ENCODE assay signal across 14 cellular contexts in the genomic region with DNA sequence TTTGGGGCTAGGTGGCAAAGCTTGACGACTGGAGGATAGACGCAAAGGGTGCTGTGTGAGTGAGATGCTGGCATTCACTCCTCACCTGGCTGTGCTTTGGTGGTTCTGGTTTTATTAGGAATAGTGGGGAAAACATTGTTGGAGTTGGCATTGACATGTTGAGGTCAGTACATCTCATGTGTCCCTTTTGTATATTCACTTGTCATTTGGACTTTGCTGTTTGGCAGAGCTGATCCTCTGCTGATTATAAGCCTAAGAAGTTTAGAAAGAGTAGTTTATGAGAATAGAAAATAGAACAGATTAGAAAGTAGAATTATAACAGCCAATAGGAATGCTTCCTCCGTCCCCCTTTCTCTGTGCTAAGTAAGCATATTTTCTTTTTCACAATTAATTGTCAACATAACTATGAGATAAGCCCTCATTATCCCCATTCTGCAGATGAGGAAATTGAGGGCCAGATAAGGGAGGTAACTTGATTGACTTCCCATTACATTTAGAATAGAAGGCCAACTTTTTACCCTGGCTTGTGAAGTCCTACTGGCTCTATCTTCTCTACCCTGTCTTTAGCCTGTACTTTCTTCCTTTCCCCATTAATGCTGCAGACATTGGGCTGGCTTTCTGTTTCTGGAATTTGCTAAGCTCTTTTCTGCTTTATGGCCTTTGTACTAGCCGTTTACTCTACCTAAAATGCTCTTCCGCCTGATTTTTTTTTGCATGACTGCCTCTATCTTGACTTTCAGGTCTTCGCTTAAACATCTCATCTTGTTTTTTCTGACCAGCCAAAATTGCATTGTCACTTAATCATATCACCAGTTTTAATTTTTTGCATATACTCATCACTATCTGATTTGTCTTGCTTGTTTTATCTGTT. TPM values are rescaled to one million over a fixed set of nuclear protein-coding genes. Genes with fewer than 3 reads are reported as not detected.
DNase-seq lines count a peak whose midpoint lies in the region; ATAC-seq and TF ChIP-seq lines count a peak whose summit lies in the region.
"Had no signal": no experiment of that assay in that cellular context is flagged by ENCODE, and none has a peak within 500 bp of the region (broad histone marks: within the 10 kb centered on the region; RNA-seq: fewer than 3 reads in every experiment).

No MANE protein-coding gene starts in this region.

- 65% methylated on average over 6 of the region's 6 CpGs for WGBS in liver
- WGBS in thyroid gland, 2 donors, result 64 to 68% methylated on average over 6 of the region's 6 CpGs

- H3K27ac ChIP-seq in VCaP, result peak overlapping the region; percentile 85
- H3K27ac ChIP-seq in liver (ENCODE audit: low read depth in 1 of 2, low read length in 2 of 2), result peak overlapping the region in 1 of 2 donors; percentile 26
- peak overlapping the region; percentile 59 to 84 (median 83) for H3K27ac ChIP-seq in thyroid gland

- H3K9ac ChIP-seq in liver (ENCODE audit: low read depth in 1 of 2, low read length in 2 of 2), result no peak overlapping the region

- CTCF ChIA-PET in activated CD8-positive, alpha-beta memory T cell treated with anti-CD3 and anti-CD28 coated beads, Interleukin-2, amount 10 ng/mL, durations not matched to agents 7 days and 5 days (lab: Charles Lee), result interaction anchor here (0.8 to 9.0 kb wide), 4 partner anchors 8 to 155 kb away, joined by 3 to 64 read pairs (median 17); a partner anchor contains a TSS

- no peak for TF ChIP-seq RAD21 in liver (IDR thresholded peaks at IDR 0.05)

- peaks cover 3 to 35% (median 9%) of the 10 kb centered on the region in 4 donors for H3K4me1 ChIP-seq in liver (ENCODE audit: control insufficient read depth in 4 of 4, insufficient read depth in 4 of 4, low read length in 3 of 4)
- H3K4me1 ChIP-seq in thyroid gland, result peaks cover 58 to 61% of the 10 kb centered on the region in 2 donors
- H3K4me1 ChIP-seq in mucosa of descending colon (ENCODE audit: low read depth), result peaks cover 14% of the 10 kb centered on the region

- H3K9me3 ChIP-seq in liver (ENCODE audit: control insufficient read depth in 4 of 4, low read length in 3 of 4) (no peaks in the 10 kb centered on the region), thyroid gland (no peaks in the 10 kb centered on the region), mucosa of descending colon (no peaks in the 10 kb centered on the region)

- no peak overlapping the region for H3K4me3 ChIP-seq in liver (ENCODE audit: low read depth in 1 of 3, low read length in 3 of 3)
- H3K4me3 ChIP-seq in thyroid gland (replicated peaks in 1 of 3), result no peak overlapping the region
- no peak overlapping the region for H3K4me3 ChIP-seq in mucosa of descending colon
- H3K4me3 ChIP-seq: skin epidermis had no signal

- no peak for TF ChIP-seq POLR2A in thyroid gland (IDR thresholded peaks at IDR 0.05)

- H3K27me3 Mint-ChIP-seq in activated CD8-positive, alpha-beta memory T cell treated with anti-CD3 and anti-CD28 coated beads, Interleukin-2, amount 10 ng/mL, durations not matched to agents 7 days and 5 days, result no peaks in the 10 kb centered on the region

- H3K36me3 ChIP-seq in liver (ENCODE audit: control insufficient read depth in 4 of 4, insufficient read depth in 3 of 4, low read depth in 1 of 4, low read length in 3 of 4) (no peaks in the 10 kb centered on the region), thyroid gland (no peaks in the 10 kb centered on the region), mucosa of descending colon (ENCODE audit: low read depth) (no peaks in the 10 kb centered on the region)

- peaks cover 48% of the 10 kb centered on the region for H3K36me3 Mint-ChIP-seq in activated CD8-positive, alpha-beta memory T cell treated with anti-CD3 and anti-CD28 coated beads, Interleukin-2, amount 10 ng/mL, durations not matched to agents 7 days and 5 days

- DNase-seq in activated CD8-positive, alpha-beta memory T cell treated with anti-CD3 and anti-CD28 coated beads, Interleukin-2, amount 10 ng/mL, durations not matched to agents 7 days and 5 days, result no peak
- no peak for DNase-seq in activated CD8-positive, alpha-beta memory T cell treated with anti-CD3 and anti-CD28 coated beads for 24 hours
- DNase-seq in thyroid gland, result no peak
- no peak for DNase-seq in mucosa of descending colon
- no peak for DNase-seq in NCI-H2081 treated with DMSO at 0.1 percent for 48 hours (lab: John Stamatoyannopoulos, UW)
- DNase-seq: DMS79; effector CD4-positive, alpha-beta T cell; NCI-H345 had no signal

- intact Hi-C loops in thyroid gland (cut with DNase I), result no loop called here
- intact Hi-C loops in mucosa of descending colon (cut with DNase I, micrococcal nuclease), result no loop called here

- TF ChIP-seq CTCF in VCaP (conservative IDR thresholded peaks at IDR 0.05) (no peak), liver (IDR thresholded peaks at IDR 0.05; ENCODE audit: low read depth, low read length, missing input control) (no peak), thyroid gland (IDR thresholded peaks at IDR 0.05) (no peak), mucosa of descending colon (IDR thresholded peaks at IDR 0.05) (no peak)

- no peak overlapping the region for H3K4me3 Mint-ChIP-seq in activated CD8-positive, alpha-beta memory T cell treated with anti-CD3 and anti-CD28 coated beads, Interleukin-2, amount 10 ng/mL, durations not matched to agents 7 days and 5 days
- H3K4me3 Mint-ChIP-seq: neural crest cell had no signal

- H3K4me1 Mint-ChIP-seq in activated CD8-positive, alpha-beta memory T cell treated with anti-CD3 and anti-CD28 coated beads, Interleukin-2, amount 10 ng/mL, durations not matched to agents 7 days and 5 days, result peaks cover 55% of the 10 kb centered on the region

- H3K27me3 ChIP-seq in liver (ENCODE audit: control insufficient read depth in 4 of 4, insufficient read depth in 4 of 4, low read length in 3 of 4), result no peaks in the 10 kb centered on the region
- H3K27me3 ChIP-seq in thyroid gland, result no peaks in the 10 kb centered on the region

- no peak for ATAC-seq in activated CD8-positive, alpha-beta memory T cell treated with anti-CD3 and anti-CD28 coated beads, Interleukin-2, amount 10 ng/mL, durations not matched to agents 7 days and 5 days
- no peak for ATAC-seq in HG02571 (IDR thresholded peaks at IDR 0.05; ENCODE audit: unreplicated experiment)
- no peak for ATAC-seq in mucosa of descending colon
- ATAC-seq: Panc1 had no signal

- peak overlapping the region; percentile 98 for H3K27ac Mint-ChIP-seq in activated CD8-positive, alpha-beta memory T cell treated with anti-CD3 and anti-CD28 coated beads, Interleukin-2, amount 10 ng/mL, durations not matched to agents 7 days and 5 days

- no peaks in the 10 kb centered on the region for H3K9me3 Mint-ChIP-seq in activated CD8-positive, alpha-beta memory T cell treated with anti-CD3 and anti-CD28 coated beads, Interleukin-2, amount 10 ng/mL, durations not matched to agents 7 days and 5 days (ENCODE audit: low read depth)
- H3K9me3 Mint-ChIP-seq: neural crest cell had no signal

TF ChIP-seq in liver, 16 proteins besides CTCF, POLR2A, EP300 and RAD21 (continues in another document):
- TF ChIP-seq RXRA (IDR thresholded peaks at IDR 0.05) (peak in 1 of 2 donors; percentile 43), HNF4A (conservative IDR thresholded peaks at IDR 0.05) (peak; percentile 65 to 67), SP1 (IDR thresholded peaks at IDR 0.05) (peak; percentile 27), HNF4G (IDR thresholded peaks at IDR 0.05) (no peak), FOXA2 (IDR thresholded peaks at IDR 0.05) (no peak)
- TF ChIP-seq, protein P1, sequence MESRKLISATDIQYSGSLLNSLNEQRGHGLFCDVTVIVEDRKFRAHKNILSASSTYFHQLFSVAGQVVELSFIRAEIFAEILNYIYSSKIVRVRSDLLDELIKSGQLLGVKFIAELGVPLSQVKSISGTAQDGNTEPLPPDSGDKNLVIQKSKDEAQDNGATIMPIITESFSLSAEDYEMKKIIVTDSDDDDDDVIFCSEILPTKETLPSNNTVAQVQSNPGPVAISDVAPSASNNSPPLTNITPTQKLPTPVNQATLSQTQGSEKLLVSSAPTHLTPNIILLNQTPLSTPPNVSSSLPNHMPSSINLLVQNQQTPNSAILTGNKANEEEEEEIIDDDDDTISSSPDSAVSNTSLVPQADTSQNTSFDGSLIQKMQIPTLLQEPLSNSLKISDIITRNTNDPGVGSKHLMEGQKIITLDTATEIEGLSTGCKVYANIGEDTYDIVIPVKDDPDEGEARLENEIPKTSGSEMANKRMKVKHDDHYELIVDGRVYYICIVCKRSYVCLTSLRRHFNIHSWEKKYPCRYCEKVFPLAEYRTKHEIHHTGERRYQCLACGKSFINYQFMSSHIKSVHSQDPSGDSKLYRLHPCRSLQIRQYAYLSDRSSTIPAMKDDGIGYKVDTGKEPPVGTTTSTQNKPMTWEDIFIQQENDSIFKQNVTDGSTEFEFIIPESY (IDR thresholded peaks at IDR 0.05), result no peak

RNA-seq across cellular contexts. Expression of a gene that starts 12.8 kb away (rescaled TPM):
- total RNA-seq in activated CD8-positive, alpha-beta memory T cell treated with anti-CD3 and anti-CD28 coated beads, Interleukin-2, amount 10 ng/mL, durations not matched to agents 7 days and 5 days, result 100 to 1,000 TPM; 109 to 116 TPM
- total RNA-seq in liver (10 to 100 TPM; 11.5 to 39.4 TPM), thyroid gland (100 to 1,000 TPM; 210 to 261 (median 232) TPM), mucosa of descending colon (10 to 100 TPM; 10.7 to 80.2 (median 20.7) TPM)
- polyA plus RNA-seq in liver, result 1 to 10 TPM; 3.7 to 4.9 TPM

RNA-seq across cellular contexts. Expression of a gene that starts 38.9 kb away (rescaled TPM):
- 10 to 100 TPM in 1 of 2 experiments, 1 to 10 TPM in 1; 9.1 to 12.7 TPM for total RNA-seq in activated CD8-positive, alpha-beta memory T cell treated with anti-CD3 and anti-CD28 coated beads, Interleukin-2, amount 10 ng/mL, durations not matched to agents 7 days and 5 days
- total RNA-seq in liver (10 to 100 TPM; 25.5 to 34.2 TPM), thyroid gland (10 to 100 TPM; 58.8 to 98.3 (median 74.5) TPM), mucosa of descending colon (10 to 100 TPM; 29.3 to 38.3 (median 32.1) TPM)
- 10 to 100 TPM; 13.0 to 21.6 TPM for polyA plus RNA-seq in liver
